Comparison of ENCODE assay signal across 28 cellular contexts in the genomic region with DNA sequence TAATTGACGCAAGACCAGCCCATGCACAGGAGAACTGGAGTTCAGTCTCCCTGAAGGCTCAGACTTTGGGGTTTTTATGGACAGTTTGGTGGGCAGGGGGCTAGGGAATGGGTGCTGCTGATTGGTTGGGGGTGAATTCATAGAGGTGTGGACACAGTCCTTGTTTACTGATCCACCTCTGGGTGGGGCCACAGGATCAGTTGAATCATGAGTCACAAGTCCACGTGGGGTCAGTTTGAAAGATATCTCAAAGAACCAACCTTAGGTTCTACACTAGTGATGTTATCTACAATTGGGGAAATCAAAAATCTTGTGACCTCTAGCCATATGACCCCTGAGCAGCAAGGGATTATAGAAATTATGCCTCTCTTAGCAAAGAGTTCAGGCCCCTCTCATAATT.
"Had no signal": no experiment of that assay in that cellular context is flagged by ENCODE, and none has a peak within 500 bp of the region (broad histone marks: within the 10 kb centered on the region; RNA-seq: fewer than 3 reads in every experiment).

No MANE protein-coding gene starts in this region.

- H3K4me1 Mint-ChIP-seq: activated naive CD8-positive, alpha-beta T cell treated with anti-CD3 and anti-CD28 coated beads for 36 hours had no signal

- H3K27me3 Mint-ChIP-seq: activated naive CD8-positive, alpha-beta T cell treated with anti-CD3 and anti-CD28 coated beads for 36 hours; naive B cell; progenitor cell of endocrine pancreas had no signal

- DNase-seq: activated CD4-positive, alpha-beta T cell treated with anti-CD3 and anti-CD28 coated beads for 48 hours; activated CD4-positive, alpha-beta T cell treated with anti-CD3 and anti-CD28 coated beads, Interleukin-2, amount 50 U/mL, for 48 hours; activated CD8-positive, alpha-beta memory T cell treated with anti-CD3 and anti-CD28 coated beads for 24 hours; activated effector memory CD4-positive, alpha-beta T cell treated with Interleukin-2 at 50 U/mL for 16 hours; activated naive CD4-positive, alpha-beta T cell treated with Interleukin-2 at 50 U/mL for 16 hours; activated naive CD8-positive, alpha-beta T cell treated with anti-CD3 and anti-CD28 coated beads for 36 hours; adrenal gland; brain microvascular endothelial cell; central memory CD4-positive, alpha-beta T cell; hypothalamus; left lung; naive B cell; nephron progenitor cell; ovary; retina; spleen; stimulated activated CD4-positive, alpha-beta T cell treated with anti-CD3 and anti-CD28 coated beads, Interleukin-2, amount 100 ng/mL, for 48 hours; stimulated activated naive CD4-positive, alpha-beta T cell treated with Interleukin-2 at 50 U/mL for 16 hours; SW 1271; T-helper 9 cell; testis; upper lobe of left lung had no signal

- H3K27ac Mint-ChIP-seq: activated naive CD8-positive, alpha-beta T cell treated with anti-CD3 and anti-CD28 coated beads for 36 hours; naive B cell; nephron progenitor cell; progenitor cell of endocrine pancreas; T-helper 1 cell treated with Interleukin-12 subunit alpha and Interleukin-12 subunit beta and Interleukin-4 antibody, amounts not matched to agents 30 μg/mL and 1 μg/mL, for 36 hours had no signal

- H3K4me3 ChIP-seq: adrenal gland, left lung, ovary, spleen, testis, upper lobe of left lung, vagina had no signal

- ATAC-seq: left lung had no signal

- H3K9me3 Mint-ChIP-seq: activated naive CD8-positive, alpha-beta T cell treated with anti-CD3 and anti-CD28 coated beads for 36 hours; T-helper 1 cell treated with Interleukin-12 subunit alpha and Interleukin-12 subunit beta and Interleukin-4 antibody, amounts not matched to agents 30 μg/mL and 1 μg/mL, for 36 hours had no signal

- H3K36me3 ChIP-seq: adrenal gland, brain microvascular endothelial cell, left lung, neutrophil, ovary, upper lobe of left lung, vagina had no signal

- H3K27me3 ChIP-seq: adrenal gland, brain microvascular endothelial cell, left lung, neutrophil, ovary, spleen, testis, upper lobe of left lung, vagina had no signal

- H3K27ac ChIP-seq: adrenal gland, brain microvascular endothelial cell, epithelial cell of prostate, left lung, neutrophil, ovary, spleen, testis, upper lobe of left lung, vagina, VCaP had no signal

- H3K4me3 Mint-ChIP-seq: activated naive CD8-positive, alpha-beta T cell treated with anti-CD3 and anti-CD28 coated beads for 36 hours; naive B cell; nephron progenitor cell; T-helper 1 cell treated with Interleukin-12 subunit alpha and Interleukin-12 subunit beta and Interleukin-4 antibody, amounts not matched to agents 30 μg/mL and 1 μg/mL, for 36 hours had no signal

- H3K9me3 ChIP-seq: adrenal gland, neutrophil, ovary, testis, vagina had no signal

- H3K4me1 ChIP-seq: left lung, spleen had no signal
